ENCODE assay signal across 10 cellular contexts in genomic region chr11:61007383-61007970, GRCh38. TPM values are rescaled to one million over a fixed set of nuclear protein-coding genes. Genes with fewer than 3 reads are reported as not detected.
DNase-seq lines count a peak whose midpoint lies in the region; ATAC-seq and TF ChIP-seq lines count a peak whose summit lies in the region.
"Had no signal": no experiment of that assay in that cellular context is flagged by ENCODE, and none has a peak within 500 bp of the region (broad histone marks: within the 10 kb centered on the region; RNA-seq: fewer than 3 reads in every experiment).

No MANE protein-coding gene starts in this region.

- no peak for TF ChIP-seq CTCF in breast epithelium (IDR thresholded peaks at IDR 0.05)
- TF ChIP-seq CTCF in MCF 10A (IDR thresholded peaks at IDR 0.05; ENCODE audit: unreplicated experiment) = no peak
- TF ChIP-seq CTCF in body of pancreas (IDR thresholded peaks at IDR 0.05) = no peak
- TF ChIP-seq CTCF in upper lobe of left lung (IDR thresholded peaks at IDR 0.05) = peak in 1 of 6 experiments; percentile 9

- no peaks in the 10 kb centered on the region for H3K9me3 Mint-ChIP-seq in MCF 10A (ENCODE audit: unreplicated experiment)

- WGBS in body of pancreas, 2 donors = 0 to 14% methylated on average over 1 to 40 of the region's 52 CpGs
- WGBS in mesenchymal stem cell = 3% methylated on average over 42 of the region's 52 CpGs
- WGBS in upper lobe of left lung, 2 donors = 6 to 27% methylated on average over 7 to 9 of the region's 52 CpGs

- no peak for TF ChIP-seq EP300 in upper lobe of left lung (IDR thresholded peaks at IDR 0.05)

- CTCF ChIA-PET in MCF 10A (lab: Yijun Ruan, JAX) = no interaction called here

- H2AFZ ChIP-seq in mesenchymal stem cell (ENCODE audit: low read depth, low read length) = no peak overlapping the region

- no peaks in the 10 kb centered on the region for H3K36me3 Mint-ChIP-seq in MCF 10A (ENCODE audit: insufficient read depth, unreplicated experiment)

- H3K27me3 ChIP-seq in breast epithelium (no peaks in the 10 kb centered on the region), body of pancreas (no peaks in the 10 kb centered on the region), mesenchymal stem cell (ENCODE audit: control insufficient read depth in 1 of 2, insufficient read depth in 1 of 2, low read length in 2 of 2) (peaks cover 0 to 83% of the 10 kb centered on the region in 2 experiments), upper lobe of left lung (peaks cover 0 to 13% (median 5%) of the 10 kb centered on the region in 4 donors)

- H3K9ac ChIP-seq in mesenchymal stem cell (ENCODE audit: low read length) = no peak overlapping the region

- TF ChIP-seq POLR2A in breast epithelium (IDR thresholded peaks at IDR 0.05) = no peak
- no peak for TF ChIP-seq POLR2A in body of pancreas (IDR thresholded peaks at IDR 0.05)
- no peak for TF ChIP-seq POLR2A in upper lobe of left lung (IDR thresholded peaks at IDR 0.05)

- peak overlapping the region; percentile 97 for H3K4me2 ChIP-seq in mesenchymal stem cell (ENCODE audit: low read length, poor library complexity, severe bottlenecking)

- H3K4me3 ChIP-seq in breast epithelium (peak overlapping the region; percentile 28 to 60 (median 49)), body of pancreas (no peak overlapping the region), mesenchymal stem cell (ENCODE audit: insufficient read depth in 1 of 2, low read depth in 1 of 2, low read length in 2 of 2) (peak overlapping the region; percentile 37 to 48), upper lobe of left lung (peak overlapping the region in 3 of 4 donors; percentile 38 to 53 (median 49))

- ATAC-seq in body of pancreas (peak; percentile 66), upper lobe of left lung (ENCODE audit: low FRiP score in 2 of 2) (peak in 1 of 2 donors; percentile 3), HG03135 (IDR thresholded peaks at IDR 0.05; ENCODE audit: unreplicated experiment) (no peak)

- H4K91ac ChIP-seq in mesenchymal stem cell (ENCODE audit: low read length) = no peak overlapping the region

- no peak overlapping the region for H3K23ac ChIP-seq in mesenchymal stem cell (ENCODE audit: low read length in 2 of 2)

- H3K27ac Mint-ChIP-seq in MCF 10A (ENCODE audit: low read depth, unreplicated experiment) = no peak overlapping the region

- H2BK12ac ChIP-seq in mesenchymal stem cell (ENCODE audit: low read length in 2 of 2) = no peak overlapping the region

- no peak overlapping the region for H2BK120ac ChIP-seq in mesenchymal stem cell (ENCODE audit: low read depth, low read length)

- BruUV-seq in MCF 10A (replicated peaks; lab: Mats Ljungman, UMichigan) = no TSS peak

- no peak overlapping the region for H3K14ac ChIP-seq in mesenchymal stem cell (ENCODE audit: low read length in 2 of 2)

- H3K27ac ChIP-seq in breast epithelium (no peak overlapping the region), body of pancreas (no peak overlapping the region), mesenchymal stem cell (ENCODE audit: low read length, poor library complexity, severe bottlenecking) (no peak overlapping the region), upper lobe of left lung (peak overlapping the region in 1 of 4 donors; percentile 3)
- H3K27ac ChIP-seq: epithelial cell of prostate had no signal

- H3K9me3 ChIP-seq in breast epithelium (no peaks in the 10 kb centered on the region), body of pancreas (no peaks in the 10 kb centered on the region), mesenchymal stem cell (ENCODE audit: control insufficient read depth, low read length) (no peaks in the 10 kb centered on the region), upper lobe of left lung (no peaks in the 10 kb centered on the region)

- H3K36me3 ChIP-seq in breast epithelium (no peaks in the 10 kb centered on the region), body of pancreas (replicated peaks in 1 of 2; ENCODE audit: insufficient read depth in 1 of 2, low read depth in 2 of 2) (no peaks in the 10 kb centered on the region), mesenchymal stem cell (ENCODE audit: control insufficient read depth in 1 of 2, insufficient read depth in 2 of 2, low read depth in 1 of 2, low read length in 2 of 2) (no peaks in the 10 kb centered on the region), upper lobe of left lung (no peaks in the 10 kb centered on the region)

- H4K8ac ChIP-seq in mesenchymal stem cell (ENCODE audit: low read length) = no peak overlapping the region

- no peak overlapping the region for H3K4ac ChIP-seq in mesenchymal stem cell (ENCODE audit: low read depth in 1 of 2, low read length in 2 of 2)

- DNase-seq in breast epithelium (ENCODE audit: low spot score in 2 of 2) = no peak
- no peak for DNase-seq in MCF 10A (ENCODE audit: unreplicated experiment)
- peak in 3 of 4 donors; percentile 31 to 60 (median 48) for DNase-seq in body of pancreas
- no peak for DNase-seq in mesenchymal stem cell
- DNase-seq in upper lobe of left lung = peak in 1 of 2 donors; percentile 88
- no peak for DNase-seq in NCI-H2081 treated with DMSO at 0.1 percent for 48 hours (lab: John Stamatoyannopoulos, UW)
- DNase-seq in HuH-7.5 (ENCODE audit: low spot score) = no peak
- DNase-seq: NCI-H187 had no signal

- H3K4me1 ChIP-seq in breast epithelium (peaks cover 0 to 5% of the 10 kb centered on the region in 2 donors), body of pancreas (peaks cover 25% of the 10 kb centered on the region), mesenchymal stem cell (ENCODE audit: control insufficient read depth, insufficient read depth, low read depth, low read length) (peaks cover 37% of the 10 kb centered on the region), upper lobe of left lung (peaks cover 14 to 25% (median 20%) of the 10 kb centered on the region in 4 donors)

- H3K27me3 Mint-ChIP-seq in MCF 10A (ENCODE audit: insufficient read depth, unreplicated experiment) = peaks cover 8% of the 10 kb centered on the region

- no peaks in the 10 kb centered on the region for H3K79me1 ChIP-seq in mesenchymal stem cell (replicated peaks; ENCODE audit: low read length, poor library complexity, severe bottlenecking)

- no peaks in the 10 kb centered on the region for H3K4me1 Mint-ChIP-seq in MCF 10A (ENCODE audit: insufficient read depth, unreplicated experiment)

- no peak overlapping the region for H3K4me3 Mint-ChIP-seq in MCF 10A (ENCODE audit: unreplicated experiment)

- H2AK5ac ChIP-seq in mesenchymal stem cell (ENCODE audit: low read length, severe bottlenecking) = no peak overlapping the region

- H3K18ac ChIP-seq in mesenchymal stem cell (ENCODE audit: low read depth in 1 of 2, low read length in 2 of 2) = no peak overlapping the region

- POLR2A ChIA-PET in MCF 10A (lab: Yijun Ruan, JAX) = interaction anchor here (0.6 kb wide), 1 partner anchor 1997 kb away, joined by 3 read pairs; no protein-coding TSS in a partner anchor

- intact Hi-C loops in breast epithelium (cut with DNase I; ENCODE audit: low total_unique reads) = no loop called here
- intact Hi-C loops in MCF 10A (cut with micrococcal nuclease) = no loop called here
- intact Hi-C loops in body of pancreas (cut with DNase I) = no loop called here

- no peak overlapping the region for H2BK5ac ChIP-seq in mesenchymal stem cell (ENCODE audit: low read depth, low read length, poor library complexity, severe bottlenecking)

- H2BK15ac ChIP-seq in mesenchymal stem cell (ENCODE audit: low read depth, poor library complexity, severe bottlenecking) = no peak overlapping the region

RNA-seq across cellular contexts. Expression of gene CD6, which starts 36.0 kb away (rescaled TPM):
- total RNA-seq in breast epithelium (1 to 10 TPM in 1 of 3 donors, under 1 TPM in 2; 0.80 to 1.9 (median 0.98) TPM), MCF 10A (2022) (not detected in 2 replicates), body of pancreas (1 to 10 TPM; 1.0 to 3.3 TPM), upper lobe of left lung (10 to 100 TPM in 2 of 6 donors, 1 to 10 TPM in 4; 3.8 to 27.2 (median 5.3) TPM)
- not detected for polyA plus RNA-seq in mesenchymal stem cell (2013, experiment 1 of 2)
- not detected for polyA plus RNA-seq in mesenchymal stem cell (2013, experiment 2 of 2)

RNA-seq across cellular contexts. Expression of gene SLC15A3, which starts 55.5 kb away (rescaled TPM):
- total RNA-seq in breast epithelium (10 to 100 TPM in 2 of 3 donors, 1 to 10 TPM in 1; 8.8 to 23.2 (median 20.8) TPM), MCF 10A (2022) (not detected in 2 replicates), body of pancreas (1 to 10 TPM; 2.0 to 6.2 TPM), upper lobe of left lung (100 to 1,000 TPM in 4 of 6 donors, 10 to 100 TPM in 2; 29.5 to 186 (median 115) TPM)
- polyA plus RNA-seq in mesenchymal stem cell (2013, experiment 1 of 2) = 40.1 TPM
- 32.4 TPM for polyA plus RNA-seq in mesenchymal stem cell (2013, experiment 2 of 2)

Comparison
In these comparisons a context has a peak if more than half of its experiments do, and no peak if none do; other contexts are left out.
1. DNase-seq: peak in body of pancreas (3 of 4); none in breast epithelium (0 of 2), MCF 10A (single experiment), mesenchymal stem cell (single experiment), NCI-H2081 treated with DMSO at 0.1 percent for 48 hours (single experiment) and HuH-7.5 (single experiment).
2. H3K4me3 ChIP-seq: peak in breast epithelium (3 of 3), mesenchymal stem cell (2 of 2) and upper lobe of left lung (3 of 4); none in body of pancreas (0 of 2).